27 cellular contexts compared by ENCODE assay signal in the genomic region with DNA sequence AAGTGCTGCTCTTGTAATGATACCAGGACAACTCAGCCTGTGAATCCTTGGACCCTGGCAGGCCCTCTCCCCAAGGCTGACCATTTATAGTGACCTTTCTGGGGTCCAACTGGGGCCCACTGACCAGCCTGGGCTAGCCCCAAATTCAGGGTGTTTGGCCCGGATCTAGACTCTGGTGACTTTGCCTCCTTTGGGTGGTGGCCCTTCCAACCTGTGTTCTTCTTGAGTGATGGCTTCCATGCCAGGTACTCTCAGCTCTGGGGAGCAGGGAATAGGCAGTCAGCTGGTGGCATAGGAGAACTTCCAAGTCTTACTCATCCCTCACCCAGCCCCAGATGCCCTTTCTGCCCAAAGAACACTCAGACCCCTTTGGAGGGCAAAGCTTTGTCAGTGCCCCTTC.
"Had no signal": no experiment of that assay in that cellular context is flagged by ENCODE, and none has a peak within 500 bp of the region (broad histone marks: within the 10 kb centered on the region; RNA-seq: fewer than 3 reads in every experiment).

No MANE protein-coding gene starts in this region.

- ATAC-seq: effector memory CD8-positive, alpha-beta T cell; esophagus mucosa; gastrocnemius medialis; left colon; left lung; left ventricle myocardium superior; lower lobe of right lung had no signal

- H3K4me1 ChIP-seq: esophagus squamous epithelium, gastrocnemius medialis, left lung, lower lobe of right lung had no signal

- H3K27me3 ChIP-seq: colonic mucosa, gastrocnemius medialis, hepatocyte, left lung had no signal

- H3K4me1 Mint-ChIP-seq: immature natural killer cell had no signal

- H3K4me3 ChIP-seq: colonic mucosa, esophagus squamous epithelium, gastrocnemius medialis, hepatocyte, left lung, lower lobe of right lung had no signal

- H3K9me3 Mint-ChIP-seq: dendritic cell treated with granulocyte-macrophage colony-stimulating factor and Interleukin-4, amounts not matched to agents 40 ng/mL and 50 ng/mL, for 4 days; effector memory CD8-positive, alpha-beta T cell; endodermal cell had no signal

- DNase-seq: cerebellar nuclear complex; colonic mucosa; cortex of kidney; effector CD8-positive, alpha-beta T cell; effector memory CD8-positive, alpha-beta T cell; endodermal cell; erythroblast; esophagus squamous epithelium; foreskin fibroblast; foreskin melanocyte; gastrocnemius medialis; glutamatergic neuron; head of caudate nucleus; hypothalamus; immature natural killer cell; islet precursor cell; kidney glomerular epithelial cell; left colon; left lung; left ventricle myocardium superior; lower lobe of right lung; mesenchymal stem cell; midbrain had no signal

- H3K27ac ChIP-seq: colonic mucosa, epithelial cell of prostate, esophagus squamous epithelium, gastrocnemius medialis, hepatocyte, left lung, lower lobe of right lung had no signal

- H3K4me3 Mint-ChIP-seq: dendritic cell treated with granulocyte-macrophage colony-stimulating factor and Interleukin-4, amounts not matched to agents 40 ng/mL and 50 ng/mL, for 4 days; effector memory CD8-positive, alpha-beta T cell; endodermal cell; immature natural killer cell had no signal

- H3K36me3 ChIP-seq: colonic mucosa, esophagus squamous epithelium, gastrocnemius medialis, left lung, lower lobe of right lung had no signal

- H3K27ac Mint-ChIP-seq: dendritic cell treated with granulocyte-macrophage colony-stimulating factor and Interleukin-4, amounts not matched to agents 40 ng/mL and 50 ng/mL, for 4 days; effector memory CD8-positive, alpha-beta T cell; endodermal cell; immature natural killer cell had no signal

- H3K36me3 Mint-ChIP-seq: immature natural killer cell had no signal

- H3K9me3 ChIP-seq: colonic mucosa, esophagus squamous epithelium, gastrocnemius medialis, left lung, lower lobe of right lung had no signal
